18 cellular contexts compared by ENCODE assay signal in the genomic region with DNA sequence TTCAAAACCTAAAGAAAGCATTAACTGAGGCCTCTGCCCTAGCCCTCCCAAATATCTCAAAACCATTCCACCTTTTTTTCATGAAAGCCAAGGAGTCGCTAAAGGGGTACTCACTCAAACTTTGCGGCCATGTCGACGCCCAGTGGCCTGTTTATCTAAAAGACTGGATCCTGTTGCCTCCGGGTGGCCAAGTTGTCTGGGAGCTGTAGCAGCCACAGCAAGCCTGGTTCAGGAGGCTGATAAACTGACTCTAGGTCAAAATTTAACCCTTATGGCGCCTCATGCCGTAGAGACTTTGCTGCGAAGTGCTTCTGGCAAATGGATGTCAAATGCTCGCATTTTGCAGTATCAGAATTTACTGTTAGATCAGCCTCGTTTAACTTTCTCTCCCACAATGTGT. TPM values are rescaled to one million over a fixed set of nuclear protein-coding genes. Genes with fewer than 3 reads are reported as not detected.
DNase-seq lines count a peak whose midpoint lies in the region; ATAC-seq and TF ChIP-seq lines count a peak whose summit lies in the region.
"Had no signal": no experiment of that assay in that cellular context is flagged by ENCODE, and none has a peak within 500 bp of the region (broad histone marks: within the 10 kb centered on the region; RNA-seq: fewer than 3 reads in every experiment).

No MANE protein-coding gene starts in this region.

- in situ Hi-C loops in GM13977 (cut with MboI; ENCODE audit: low pct_unique_long_range_greater_than_20kb, low sequenced_read_pairs, unreplicated experiment) = no loop called here

- no peaks in the 10 kb centered on the region for H3K27me3 ChIP-seq in right atrium auricular region
- no peaks in the 10 kb centered on the region for H3K27me3 ChIP-seq in mesendoderm (ENCODE audit: insufficient read depth, low read length, poor library complexity)
- H3K27me3 ChIP-seq: BLaER1 had no signal

- peak overlapping the region; percentile 60 for H3K4ac ChIP-seq in mesendoderm (ENCODE audit: low read depth, low read length)

- H3K4me3 ChIP-seq in right atrium auricular region (no peak overlapping the region), coronary artery (no peak overlapping the region), mesendoderm (ENCODE audit: low read length) (no peak overlapping the region)
- H3K4me3 ChIP-seq: BLaER1, GM12878, GM23338 had no signal

- H3K36me3 ChIP-seq in right atrium auricular region = no peaks in the 10 kb centered on the region
- H3K36me3 ChIP-seq in mesendoderm (ENCODE audit: control insufficient read depth, insufficient read depth, low read length) = no peaks in the 10 kb centered on the region
- H3K36me3 ChIP-seq: BLaER1 had no signal

- H2BK15ac ChIP-seq in mesendoderm (replicated peaks; ENCODE audit: low read depth) = no peak overlapping the region

- no peak overlapping the region for H3K27ac ChIP-seq in right atrium auricular region
- no peak overlapping the region for H3K27ac ChIP-seq in coronary artery
- H3K27ac ChIP-seq in mesendoderm (ENCODE audit: low read depth, low read length) = peak overlapping the region; percentile 27
- H3K27ac ChIP-seq: BLaER1 had no signal

- no peak overlapping the region for H3K18ac ChIP-seq in mesendoderm (ENCODE audit: low read length)

- H3K9ac ChIP-seq in mesendoderm (ENCODE audit: low read length) = peak overlapping the region; percentile 22
- H3K9ac ChIP-seq: BLaER1 had no signal

- TF ChIP-seq CTCF in right atrium auricular region (IDR thresholded peaks at IDR 0.05) (no peak), coronary artery (IDR thresholded peaks at IDR 0.05) (no peak), GM13977 (IDR thresholded peaks at IDR 0.05; ENCODE audit: extremely low read depth, insufficient read depth, missing control alignments) (no peak)

- DNase-seq in right atrium auricular region (ENCODE audit: low spot score) (peak; percentile 11), cardiac septum (ENCODE audit: low spot score) (no peak), coronary artery (ENCODE audit: low spot score) (peak; percentile 29), mesendoderm (no peak), GM13977 (ENCODE audit: low spot score) (no peak)
- DNase-seq: 8988T; CD4-positive, alpha-beta memory T cell; DMS 273 treated with DMSO at 0.1 percent for 48 hours; DMS53; DND-41; EL; HFFc6 had no signal

- H3K4me1 ChIP-seq in right atrium auricular region (no peaks in the 10 kb centered on the region), mesendoderm (ENCODE audit: control insufficient read depth, low read depth, low read length) (peaks cover 5% of the 10 kb centered on the region)
- H3K4me1 ChIP-seq: BLaER1 had no signal

- no peak for ATAC-seq in GM18870 (IDR thresholded peaks at IDR 0.05; ENCODE audit: unreplicated experiment)
- no peak for ATAC-seq in GM18868 (IDR thresholded peaks at IDR 0.05; ENCODE audit: unreplicated experiment)
- no peak for ATAC-seq in HG02571 (IDR thresholded peaks at IDR 0.05; ENCODE audit: unreplicated experiment)

- no peaks in the 10 kb centered on the region for H3K79me2 ChIP-seq in mesendoderm (ENCODE audit: control insufficient read depth, insufficient read depth, low read length)

- no peak overlapping the region for H3K23ac ChIP-seq in mesendoderm (ENCODE audit: low read length)

- H4K8ac ChIP-seq in mesendoderm (ENCODE audit: low read depth, low read length) = no peak overlapping the region

- no peak overlapping the region for H4K5ac ChIP-seq in mesendoderm (ENCODE audit: low read length)

- peak overlapping the region; percentile 81 for H3K56ac ChIP-seq in mesendoderm (ENCODE audit: low read length)

- no peak overlapping the region for H3K4me2 ChIP-seq in mesendoderm (ENCODE audit: low read length)
- H3K4me2 ChIP-seq: BLaER1, GM23338 had no signal

- no CpG with 5 or more reads among the region's 10 CpGs for WGBS in mesendoderm (ENCODE audit: extremely low coverage, insufficient coverage, low lambda C conversion rate)

- intact Hi-C loops in cardiac septum (cut with DNase I) = loop anchor here (5.0 kb wide), 1 partner anchor 65 kb away; a partner anchor contains a TSS

- H3K79me1 ChIP-seq in mesendoderm (ENCODE audit: low read length) = no peaks in the 10 kb centered on the region

- H2BK120ac ChIP-seq in mesendoderm (ENCODE audit: low read depth, low read length) = no peak overlapping the region

- H2BK5ac ChIP-seq in mesendoderm (ENCODE audit: low read length) = no peak overlapping the region

- H3K9me3 ChIP-seq in right atrium auricular region = no peaks in the 10 kb centered on the region
- H3K9me3 ChIP-seq: BLaER1 had no signal

- H2AK5ac ChIP-seq in mesendoderm (ENCODE audit: low read length) = no peak overlapping the region

RNA-seq across cellular contexts. Expression of a gene that starts 39.5 kb away (rescaled TPM):
- total RNA-seq in right atrium auricular region = 10 to 100 TPM in 1 of 2 donors, 1 to 10 TPM in 1; 9.8 to 10.4 TPM
- total RNA-seq in cardiac septum = 8.4 TPM
- polyA plus RNA-seq in mesendoderm (2013, experiment 1 of 2) = 6.2 TPM
- polyA plus RNA-seq in mesendoderm (2013, experiment 2 of 2) = 5.9 TPM

RNA-seq across cellular contexts. Expression of a gene that starts 49.1 kb away (rescaled TPM):
- total RNA-seq in right atrium auricular region (1,000 to 10,000 TPM; 1,059 to 1,395 TPM), cardiac septum (569 TPM)
- polyA plus RNA-seq in mesendoderm (2013, experiment 1 of 2) = 3,947 TPM
- polyA plus RNA-seq in mesendoderm (2013, experiment 2 of 2) = 3,947 TPM

Comparison
In these comparisons a context has a peak if more than half of its experiments do, and no peak if none do; other contexts are left out.
1. DNase-seq: peak in right atrium auricular region (single experiment) and coronary artery (single experiment); none in cardiac septum (single experiment), mesendoderm (single experiment) and GM13977 (single experiment).